ENCODE assay signal across 16 cellular contexts in the genomic region with DNA sequence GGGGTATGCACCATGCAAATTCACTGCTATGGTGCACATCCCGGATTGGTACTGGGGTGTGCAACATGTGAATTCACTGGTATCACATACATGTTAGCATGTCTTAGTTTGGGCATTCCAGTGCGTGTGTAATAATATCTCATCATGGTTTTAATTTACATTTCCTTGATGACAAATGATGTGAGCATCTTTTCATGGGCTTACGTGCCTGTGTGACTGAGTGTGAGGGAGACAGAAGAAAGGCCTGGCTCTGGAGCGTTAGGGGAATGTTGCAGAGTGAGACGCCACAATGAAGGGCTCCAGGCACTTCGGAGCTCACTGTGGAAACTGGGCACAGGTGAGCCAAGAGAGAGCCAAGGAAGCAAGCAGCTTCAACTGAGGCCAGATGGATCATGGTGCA.
DNase-seq lines count a peak whose midpoint lies in the region; ATAC-seq, FAIRE-seq and TF ChIP-seq lines count a peak whose summit lies in the region.
"Had no signal": no experiment of that assay in that cellular context is flagged by ENCODE, and none has a peak within 500 bp of the region (broad histone marks: within the 10 kb centered on the region; RNA-seq: fewer than 3 reads in every experiment).

No MANE protein-coding gene starts in this region.

- H4K20me1 ChIP-seq in astrocyte (ENCODE audit: insufficient read depth, low read length), result peaks cover 3% of the 10 kb centered on the region

- H3K27ac ChIP-seq in astrocyte (ENCODE audit: low read depth, low read length) (no peak overlapping the region), foreskin keratinocyte (no peak overlapping the region)
- H3K27ac ChIP-seq: BLaER1 treated with 17β-estradiol and CSF1 and Interleukin-3, amounts not matched to agents 10 nM and 100 nM; KMS-11 had no signal

- peak; percentile 33 for DNase-seq in Daoy (ENCODE audit: low read depth)
- peak; percentile 53 for DNase-seq in HFFc6
- peak; percentile 6 for DNase-seq in astrocyte (ENCODE audit: low read depth)
- peak in 1 of 2 donors; percentile 57 for DNase-seq in foreskin keratinocyte
- no peak for DNase-seq in NCI-H526 treated with DMSO at 0.1 percent for 48 hours (lab: John Stamatoyannopoulos, UW)
- no peak for DNase-seq in WTC11 (ENCODE audit: low spot score)
- no peak for DNase-seq in T1000 (lab: John Stamatoyannopoulos, UW)
- DNase-seq: ACHN, GOT3, NCI-H1092, NCI-H2107, NCI-H345, SHP77 had no signal

- peak overlapping the region; percentile 36; the same call in 1 of the 2 replicates for H3K27ac Mint-ChIP-seq in HFFc6
- H3K27ac Mint-ChIP-seq in astrocyte (ENCODE audit: unreplicated experiment), result no peak overlapping the region
- no peak overlapping the region for H3K27ac Mint-ChIP-seq in WTC11

- H3K27me3 Mint-ChIP-seq in HFFc6 (ENCODE audit: insufficient read depth), result peaks cover 24% of the 10 kb centered on the region
- H3K27me3 Mint-ChIP-seq in astrocyte (ENCODE audit: low read depth, unreplicated experiment), result peaks cover 62% of the 10 kb centered on the region
- peaks cover 79% of the 10 kb centered on the region for H3K27me3 Mint-ChIP-seq in WTC11 (ENCODE audit: low read depth)

- no peaks in the 10 kb centered on the region for H3K9me3 Mint-ChIP-seq in HFFc6
- H3K9me3 Mint-ChIP-seq in astrocyte (ENCODE audit: unreplicated experiment), result peaks cover 5% of the 10 kb centered on the region
- H3K9me3 Mint-ChIP-seq in WTC11, result no peaks in the 10 kb centered on the region

- CTCF ChIA-PET in WTC11 (lab: Charles Lee), result interaction anchor here (0.7 to 1.2 kb wide), 4 partner anchors 9 to 232 kb away, joined by 4 to 6 read pairs (median 4); no protein-coding TSS in a partner anchor

- H3K4me1 Mint-ChIP-seq in HFFc6 (ENCODE audit: low read depth) (peaks cover 26% of the 10 kb centered on the region), astrocyte (ENCODE audit: low read depth, unreplicated experiment) (peaks cover 3% of the 10 kb centered on the region), WTC11 (peaks cover 33% of the 10 kb centered on the region)

- H3K36me3 ChIP-seq in astrocyte (ENCODE audit: insufficient read depth, low read length), result no peaks in the 10 kb centered on the region
- H3K36me3 ChIP-seq: BLaER1 treated with 17β-estradiol and CSF1 and Interleukin-3, amounts not matched to agents 10 nM and 100 nM had no signal

- peak; percentile 58 for ATAC-seq in foreskin keratinocyte
- no peak for ATAC-seq in WTC11

- H3K4me1 ChIP-seq in astrocyte (ENCODE audit: insufficient read depth, low read length) (peaks cover 4% of the 10 kb centered on the region), foreskin keratinocyte (no peaks in the 10 kb centered on the region)

- no peak overlapping the region for H3K4me3 Mint-ChIP-seq in HFFc6
- no peak overlapping the region for H3K4me3 Mint-ChIP-seq in astrocyte (ENCODE audit: unreplicated experiment)
- no peak overlapping the region for H3K4me3 Mint-ChIP-seq in WTC11

- H2AFZ ChIP-seq in astrocyte (ENCODE audit: low read depth, low read length), result no peak overlapping the region

- H3K9me3 ChIP-seq in astrocyte (ENCODE audit: insufficient read depth, low read depth, low read length), result no peaks in the 10 kb centered on the region
- H3K9me3 ChIP-seq: BLaER1 treated with 17β-estradiol and CSF1 and Interleukin-3, amounts not matched to agents 10 nM and 100 nM had no signal

- H3K27me3 ChIP-seq in astrocyte (ENCODE audit: insufficient read depth, low read length) (peaks cover 24% of the 10 kb centered on the region), foreskin keratinocyte (peaks cover 48% of the 10 kb centered on the region)

- POLR2A ChIA-PET in WTC11 (lab: Charles Lee), result interaction anchor here (0.6 kb wide), 1 partner anchor 33 kb away, joined by 4 read pairs; no protein-coding TSS in a partner anchor

- TF ChIP-seq CTCF in HFFc6 (IDR thresholded peaks at IDR 0.05) (no peak), astrocyte (IDR thresholded peaks at IDR 0.05; ENCODE audit: insufficient read depth, low read depth, low read length) (no peak), foreskin keratinocyte (conservative IDR thresholded peaks at IDR 0.05) (no peak), WTC11 (IDR thresholded peaks at IDR 0.05) (no peak)

- H3K4me3 ChIP-seq in astrocyte (ENCODE audit: insufficient read depth, low read depth, low read length), result no peak overlapping the region
- H3K4me3 ChIP-seq: BLaER1 treated with 17β-estradiol and CSF1 and Interleukin-3, amounts not matched to agents 10 nM and 100 nM had no signal

- H3K36me3 Mint-ChIP-seq in HFFc6 (ENCODE audit: low read depth), result no peaks in the 10 kb centered on the region
- peaks cover 2% of the 10 kb centered on the region for H3K36me3 Mint-ChIP-seq in astrocyte (ENCODE audit: low read depth, unreplicated experiment)
- H3K36me3 Mint-ChIP-seq in WTC11, result no peaks in the 10 kb centered on the region

- no peak for FAIRE-seq in astrocyte (lab: Jason Lieb, UNC)
- FAIRE-seq: GM12891 had no signal

- H3K9ac ChIP-seq in astrocyte (ENCODE audit: low read length), result no peak overlapping the region
- H3K9ac ChIP-seq: BLaER1 treated with 17β-estradiol and CSF1 and Interleukin-3, amounts not matched to agents 10 nM and 100 nM; KMS-11 had no signal

- no peaks in the 10 kb centered on the region for H3K79me2 ChIP-seq in astrocyte (ENCODE audit: insufficient read depth, low read length)

- H3K4me2 ChIP-seq in astrocyte (ENCODE audit: low read length), result no peak overlapping the region
- H3K4me2 ChIP-seq: BLaER1 treated with 17β-estradiol and CSF1 and Interleukin-3, amounts not matched to agents 10 nM and 100 nM; KMS-11 had no signal

TF ChIP-seq in WTC11, 78 proteins besides CTCF, POLR2A, EP300 and RAD21:
- TF ChIP-seq, protein P1, sequence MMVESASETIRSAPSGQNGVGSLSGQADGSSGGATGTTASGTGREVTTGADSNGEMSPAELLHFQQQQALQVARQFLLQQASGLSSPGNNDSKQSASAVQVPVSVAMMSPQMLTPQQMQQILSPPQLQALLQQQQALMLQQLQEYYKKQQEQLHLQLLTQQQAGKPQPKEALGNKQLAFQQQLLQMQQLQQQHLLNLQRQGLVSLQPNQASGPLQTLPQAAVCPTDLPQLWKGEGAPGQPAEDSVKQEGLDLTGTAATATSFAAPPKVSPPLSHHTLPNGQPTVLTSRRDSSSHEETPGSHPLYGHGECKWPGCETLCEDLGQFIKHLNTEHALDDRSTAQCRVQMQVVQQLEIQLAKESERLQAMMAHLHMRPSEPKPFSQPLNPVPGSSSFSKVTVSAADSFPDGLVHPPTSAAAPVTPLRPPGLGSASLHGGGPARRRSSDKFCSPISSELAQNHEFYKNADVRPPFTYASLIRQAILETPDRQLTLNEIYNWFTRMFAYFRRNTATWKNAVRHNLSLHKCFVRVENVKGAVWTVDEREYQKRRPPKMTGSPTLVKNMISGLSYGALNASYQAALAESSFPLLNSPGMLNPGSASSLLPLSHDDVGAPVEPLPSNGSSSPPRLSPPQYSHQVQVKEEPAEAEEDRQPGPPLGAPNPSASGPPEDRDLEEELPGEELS (CRISPR knock-in tag; IDR thresholded peaks at IDR 0.05), result no peak
- TF ChIP-seq SMAD4 (CRISPR knock-in tag; IDR thresholded peaks at IDR 0.05) (no peak), NFATC4 (CRISPR knock-in tag; IDR thresholded peaks at IDR 0.05) (no peak), CREB1 (CRISPR knock-in tag; IDR thresholded peaks at IDR 0.05) (no peak), MXD4 (CRISPR knock-in tag; IDR thresholded peaks at IDR 0.05; ENCODE audit: borderline replicate concordance) (no peak), CBFB (CRISPR knock-in tag; IDR thresholded peaks at IDR 0.05; ENCODE audit: low read depth) (no peak), NR1H2 (CRISPR knock-in tag; IDR thresholded peaks at IDR 0.05) (no peak), NR3C1 (CRISPR knock-in tag; conservative IDR thresholded peaks at IDR 0.05; ENCODE audit: low read depth) (no peak), NR2C2 (CRISPR knock-in tag; IDR thresholded peaks at IDR 0.05) (no peak)
- TF ChIP-seq, protein P2, sequence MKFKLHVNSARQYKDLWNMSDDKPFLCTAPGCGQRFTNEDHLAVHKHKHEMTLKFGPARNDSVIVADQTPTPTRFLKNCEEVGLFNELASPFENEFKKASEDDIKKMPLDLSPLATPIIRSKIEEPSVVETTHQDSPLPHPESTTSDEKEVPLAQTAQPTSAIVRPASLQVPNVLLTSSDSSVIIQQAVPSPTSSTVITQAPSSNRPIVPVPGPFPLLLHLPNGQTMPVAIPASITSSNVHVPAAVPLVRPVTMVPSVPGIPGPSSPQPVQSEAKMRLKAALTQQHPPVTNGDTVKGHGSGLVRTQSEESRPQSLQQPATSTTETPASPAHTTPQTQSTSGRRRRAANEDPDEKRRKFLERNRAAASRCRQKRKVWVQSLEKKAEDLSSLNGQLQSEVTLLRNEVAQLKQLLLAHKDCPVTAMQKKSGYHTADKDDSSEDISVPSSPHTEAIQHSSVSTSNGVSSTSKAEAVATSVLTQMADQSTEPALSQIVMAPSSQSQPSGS (CRISPR knock-in tag; IDR thresholded peaks at IDR 0.05; ENCODE audit: borderline replicate concordance, low read depth), result no peak

Comparison
In these comparisons a context has a peak if more than half of its experiments do, and no peak if none do; other contexts are left out.
1. DNase-seq: peak in Daoy (single experiment), HFFc6 (single experiment) and astrocyte (single experiment); none in NCI-H526 treated with DMSO at 0.1 percent for 48 hours (single experiment), WTC11 (single experiment) and T1000 (single experiment).